In the genomic region with DNA sequence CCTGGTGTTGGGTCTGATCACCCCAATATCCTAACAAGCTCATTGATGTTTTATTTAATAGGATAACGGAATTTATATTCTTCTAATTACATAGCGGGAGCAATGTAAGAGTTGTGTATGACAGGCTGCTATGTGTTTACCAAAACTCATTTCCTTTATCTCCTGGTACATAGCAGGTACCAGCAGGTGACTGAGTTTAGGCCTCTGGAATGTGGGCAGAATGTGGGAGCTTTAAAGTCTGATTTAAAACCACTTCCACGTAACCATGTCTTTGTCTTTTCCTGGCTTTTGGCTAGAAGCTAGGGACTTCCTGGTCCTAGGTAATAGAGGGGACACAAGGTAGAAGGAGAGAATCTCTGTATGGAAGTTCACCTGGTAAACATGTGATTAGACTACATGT, we compare ENCODE assay signal across 24 cellular contexts.
"Had no signal": no experiment of that assay in that cellular context is flagged by ENCODE, and none has a peak within 500 bp of the region (broad histone marks: within the 10 kb centered on the region; RNA-seq: fewer than 3 reads in every experiment).

No MANE protein-coding gene starts in this region.

- H3K36me3 ChIP-seq: colonic mucosa, esophagus muscularis mucosa, esophagus squamous epithelium, gastrocnemius medialis, gastroesophageal sphincter, heart left ventricle, heart right ventricle had no signal

- H3K9me3 ChIP-seq: colonic mucosa, esophagus squamous epithelium, gastrocnemius medialis had no signal

- H3K27ac ChIP-seq: colonic mucosa, coronary artery, dorsolateral prefrontal cortex, epithelial cell of prostate, esophagus muscularis mucosa, esophagus squamous epithelium, foreskin keratinocyte, gastrocnemius medialis, gastroesophageal sphincter, heart left ventricle, heart right ventricle had no signal

- H3K4me3 Mint-ChIP-seq: dendritic cell treated with granulocyte-macrophage colony-stimulating factor and Interleukin-4, amounts not matched to agents 40 ng/mL and 50 ng/mL, for 4 days; effector memory CD8-positive, alpha-beta T cell; endodermal cell had no signal

- H3K4me1 ChIP-seq: colonic mucosa, esophagus muscularis mucosa, esophagus squamous epithelium, foreskin keratinocyte, gastrocnemius medialis, gastroesophageal sphincter, heart left ventricle, heart right ventricle had no signal

- H3K4me3 ChIP-seq: colonic mucosa, coronary artery, dorsolateral prefrontal cortex, esophagus muscularis mucosa, esophagus squamous epithelium, gastrocnemius medialis, gastroesophageal sphincter, heart left ventricle, heart right ventricle had no signal

- H3K27ac Mint-ChIP-seq: dendritic cell treated with granulocyte-macrophage colony-stimulating factor and Interleukin-4, amounts not matched to agents 40 ng/mL and 50 ng/mL, for 4 days; effector memory CD8-positive, alpha-beta T cell; endodermal cell had no signal

- DNase-seq: colonic mucosa; cortex of kidney; dermis blood vessel endothelial cell; dorsolateral prefrontal cortex; effector CD4-positive, alpha-beta T cell; effector CD8-positive, alpha-beta T cell; effector memory CD4-positive, alpha-beta T cell; effector memory CD8-positive, alpha-beta T cell; endodermal cell; erythroblast; esophagus squamous epithelium; foreskin fibroblast; foreskin keratinocyte; foreskin melanocyte; gastrocnemius medialis; glutamatergic neuron; head of caudate nucleus; heart left ventricle; heart right ventricle had no signal

- H3K27me3 Mint-ChIP-seq: dendritic cell treated with granulocyte-macrophage colony-stimulating factor and Interleukin-4, amounts not matched to agents 40 ng/mL and 50 ng/mL, for 4 days; effector memory CD8-positive, alpha-beta T cell had no signal

- H3K27me3 ChIP-seq: colonic mucosa, dorsolateral prefrontal cortex, esophagus muscularis mucosa, esophagus squamous epithelium, foreskin keratinocyte, gastrocnemius medialis, gastroesophageal sphincter, heart left ventricle, heart right ventricle had no signal
